ENCODE assay signal across 10 cellular contexts in the genomic region with DNA sequence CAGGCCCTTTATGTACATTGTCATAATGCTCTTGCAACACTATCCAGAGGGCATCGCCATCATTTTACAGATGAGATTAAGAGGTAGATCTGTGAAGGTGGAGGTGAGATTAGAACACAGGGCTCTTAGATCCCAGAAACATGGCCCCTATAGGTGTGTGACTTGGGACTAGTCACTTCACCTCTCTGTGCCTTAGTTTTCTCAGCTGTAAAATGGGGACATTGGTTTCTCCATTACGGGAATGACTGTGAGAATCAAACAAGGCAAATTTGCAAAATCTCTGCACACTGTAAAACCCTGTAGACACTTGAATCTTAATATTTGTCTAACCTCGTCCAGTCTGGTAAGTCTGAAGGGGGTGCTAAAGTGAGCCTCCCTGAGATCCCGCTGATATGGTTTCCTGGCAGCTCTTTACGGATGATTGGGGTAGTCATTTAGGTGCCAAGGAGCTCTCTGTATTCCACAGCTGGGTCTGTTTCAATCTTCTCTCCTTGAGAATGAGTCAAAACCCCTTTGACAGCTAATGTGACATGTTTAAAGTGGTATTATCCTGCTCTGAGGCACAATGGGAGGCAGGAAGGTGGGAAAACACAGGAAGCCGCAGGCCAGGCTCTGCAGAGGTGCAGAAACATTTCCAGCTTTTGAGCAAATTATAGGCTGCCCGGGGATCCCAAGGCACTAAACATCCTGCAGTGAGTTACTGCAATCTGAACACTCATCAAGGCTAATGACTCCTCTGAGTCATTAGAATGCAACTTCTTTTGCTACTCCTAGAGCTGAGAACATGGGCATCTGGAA.
DNase-seq lines count a peak whose midpoint lies in the region; ATAC-seq and TF ChIP-seq lines count a peak whose summit lies in the region.
"Had no signal": no experiment of that assay in that cellular context is flagged by ENCODE, and none has a peak within 500 bp of the region (broad histone marks: within the 10 kb centered on the region; RNA-seq: fewer than 3 reads in every experiment).

No MANE protein-coding gene starts in this region.

- peak overlapping the region; percentile 60 for H3K18ac ChIP-seq in trophoblast cell (ENCODE audit: low read length)

- peaks cover 20% of the 10 kb centered on the region; the same call in 1 of the 2 replicates for H3K9me3 ChIP-seq in Panc1 (ENCODE audit: control insufficient read depth, insufficient read depth, low read depth, low read length)
- no peaks in the 10 kb centered on the region for H3K9me3 ChIP-seq in fibroblast of lung (ENCODE audit: control insufficient read depth, insufficient read depth, low read depth, low read length)
- peaks cover 2% of the 10 kb centered on the region for H3K9me3 ChIP-seq in trophoblast cell (ENCODE audit: insufficient read depth, low read depth, low read length)

- H3K14ac ChIP-seq in trophoblast cell (ENCODE audit: low read length): peak overlapping the region; percentile 35

- peaks cover 68% of the 10 kb centered on the region for H3K4me1 ChIP-seq in Panc1 (ENCODE audit: control insufficient read depth, insufficient read depth, low read length)
- peaks cover 14% of the 10 kb centered on the region for H3K4me1 ChIP-seq in fibroblast of lung (ENCODE audit: control insufficient read depth, extremely low read depth, insufficient read depth, low read length)
- H3K4me1 ChIP-seq in trophoblast cell (ENCODE audit: control insufficient read depth in 1 of 2, insufficient read depth in 2 of 2, low read length in 2 of 2): peaks cover 17 to 28% of the 10 kb centered on the region in 2 experiments

- in situ Hi-C loops in Panc1 (cut with HindIII; ENCODE audit: low pct_unique_long_range_greater_than_20kb, low sequenced_read_pairs): no loop called here

- H2AK5ac ChIP-seq in trophoblast cell (ENCODE audit: low read length): no peak overlapping the region

- H2BK120ac ChIP-seq in trophoblast cell (ENCODE audit: insufficient read depth, low read length, poor library complexity): peak overlapping the region; percentile 88

- H3K9ac ChIP-seq in fibroblast of lung (ENCODE audit: insufficient read depth, low read length) (no peak overlapping the region), trophoblast cell (ENCODE audit: low read length) (no peak overlapping the region)

- intact Hi-C loops in Panc1 (cut with micrococcal nuclease; ENCODE audit: unreplicated experiment): loop anchor here (5.0 kb wide), 1 partner anchor 53 kb away; no protein-coding TSS in a partner anchor

- CTCF ChIA-PET in Panc1 (lab: Charles Lee): no interaction called here

- no peak overlapping the region for H3K27ac Mint-ChIP-seq in mesothelial cell of epicardium
- H3K27ac Mint-ChIP-seq: activated CD4-positive, alpha-beta T cell treated with anti-CD3 and anti-CD28 coated beads, Interleukin-2, amount 10 ng/mL, durations not matched to agents 7 days and 5 days had no signal

- BruUV-seq in Panc1 (replicated peaks; lab: Mats Ljungman, UMichigan): no TSS peak

- peak overlapping the region; percentile 75 for H4K91ac ChIP-seq in trophoblast cell (ENCODE audit: low read depth, low read length)

- H3K36me3 Mint-ChIP-seq in mesothelial cell of epicardium: no peaks in the 10 kb centered on the region

- no peaks in the 10 kb centered on the region for H4K20me1 ChIP-seq in fibroblast of lung (ENCODE audit: control insufficient read depth, extremely low read depth, insufficient read depth, low read length)

- H3K4me3 ChIP-seq in Panc1 (ENCODE audit: low read depth in 2 of 2, low read length in 2 of 2) (no peak overlapping the region), fibroblast of lung (replicated peaks in 1 of 4; ENCODE audit: control extremely low read depth in 1 of 4, insufficient read depth in 1 of 4, low read depth in 3 of 4, low read length in 4 of 4) (no peak overlapping the region), trophoblast cell (ENCODE audit: low read depth, low read length) (no peak overlapping the region)

- H4K8ac ChIP-seq in trophoblast cell (ENCODE audit: low read depth, low read length): peak overlapping the region; percentile 6

- peak overlapping the region; percentile 81 for H2BK5ac ChIP-seq in trophoblast cell (ENCODE audit: low read depth, low read length, poor library complexity)

- H3K36me3 ChIP-seq in Panc1 (ENCODE audit: control insufficient read depth, insufficient read depth, low read length): no peaks in the 10 kb centered on the region
- no peaks in the 10 kb centered on the region for H3K36me3 ChIP-seq in fibroblast of lung (ENCODE audit: control insufficient read depth, insufficient read depth, low read length)
- H3K36me3 ChIP-seq in trophoblast cell (ENCODE audit: control insufficient read depth in 1 of 2, insufficient read depth in 2 of 2, low read length in 2 of 2): no peaks in the 10 kb centered on the region

- no CpG with 5 or more reads among the region's 7 CpGs for WGBS in trophoblast cell (ENCODE audit: extremely low coverage, insufficient coverage, insufficient read length)

- DNase-seq in EH (ENCODE audit: low read depth) (peak; percentile 94), Panc1 (ENCODE audit: low read depth, low spot score) (peak; percentile 75), fibroblast of lung (ENCODE audit: low read depth in 2 of 2) (peak; percentile 74 to 93), trophoblast cell (peak; percentile 69 to 72), ecto neural progenitor cell (ENCODE audit: low spot score) (no peak), mesothelial cell of epicardium (ENCODE audit: low spot score in 2 of 2, unreplicated experiment in 2 of 2) (no peak), NCI-H774 (lab: John Stamatoyannopoulos, UW) (no peak)
- DNase-seq: activated CD4-positive, alpha-beta T cell treated with anti-CD3 and anti-CD28 coated beads, Interleukin-2, amount 10 ng/mL, durations not matched to agents 7 days and 5 days; left ventricle myocardium superior had no signal

- H4K12ac ChIP-seq in trophoblast cell (ENCODE audit: low read depth, low read length): no peak overlapping the region

- H3K4me3 Mint-ChIP-seq in mesothelial cell of epicardium: no peak overlapping the region
- H3K4me3 Mint-ChIP-seq: activated CD4-positive, alpha-beta T cell treated with anti-CD3 and anti-CD28 coated beads, Interleukin-2, amount 10 ng/mL, durations not matched to agents 7 days and 5 days had no signal

- H3K4me2 ChIP-seq in fibroblast of lung (ENCODE audit: extremely low read depth, insufficient read depth, low read length): no peak overlapping the region
- H3K4me2 ChIP-seq in trophoblast cell (ENCODE audit: low read length): no peak overlapping the region

- H3K23ac ChIP-seq in trophoblast cell (ENCODE audit: low read length): no peak overlapping the region

- no peaks in the 10 kb centered on the region for H3K9me3 Mint-ChIP-seq in mesothelial cell of epicardium
- H3K9me3 Mint-ChIP-seq: activated CD4-positive, alpha-beta T cell treated with anti-CD3 and anti-CD28 coated beads, Interleukin-2, amount 10 ng/mL, durations not matched to agents 7 days and 5 days had no signal

- peaks cover 40% of the 10 kb centered on the region for H3K4me1 Mint-ChIP-seq in mesothelial cell of epicardium
- H3K4me1 Mint-ChIP-seq: activated CD4-positive, alpha-beta T cell treated with anti-CD3 and anti-CD28 coated beads, Interleukin-2, amount 10 ng/mL, durations not matched to agents 7 days and 5 days had no signal

- H2AFZ ChIP-seq in fibroblast of lung (ENCODE audit: low read length): no peak overlapping the region
- H2AFZ ChIP-seq in trophoblast cell (ENCODE audit: insufficient read depth, low read length, poor library complexity): no peak overlapping the region

- peaks cover 35% of the 10 kb centered on the region for H3K79me1 ChIP-seq in trophoblast cell (ENCODE audit: low read length)

- H3K27ac ChIP-seq in Panc1 (ENCODE audit: low read length): peak overlapping the region; percentile 72
- H3K27ac ChIP-seq in fibroblast of lung (ENCODE audit: insufficient read depth, low read length): no peak overlapping the region
- H3K27ac ChIP-seq in trophoblast cell (ENCODE audit: low read depth, low read length): peak overlapping the region; percentile 89

- H3K4ac ChIP-seq in trophoblast cell (ENCODE audit: low read depth, low read length): no peak overlapping the region

- no peak for TF ChIP-seq CTCF in Panc1 (IDR thresholded peaks at IDR 0.05)
- no peak for TF ChIP-seq CTCF in fibroblast of lung (conservative IDR thresholded peaks at IDR 0.05 in 1 of 2, IDR thresholded peaks at IDR 0.05 in 1 of 2; ENCODE audit: low read depth in 1 of 2, low read length in 2 of 2)
- TF ChIP-seq CTCF in mesothelial cell of epicardium (IDR thresholded peaks at IDR 0.05; ENCODE audit: unreplicated experiment): no peak

- H2BK12ac ChIP-seq in trophoblast cell (ENCODE audit: low read length): peak overlapping the region; percentile 73

- ATAC-seq in Panc1 (peak; percentile 92), HG02623 (IDR thresholded peaks at IDR 0.05; ENCODE audit: unreplicated experiment) (no peak)
- ATAC-seq: left ventricle myocardium superior had no signal

- no peaks in the 10 kb centered on the region for H3K27me3 Mint-ChIP-seq in mesothelial cell of epicardium (ENCODE audit: low read depth)
- H3K27me3 Mint-ChIP-seq: activated CD4-positive, alpha-beta T cell treated with anti-CD3 and anti-CD28 coated beads, Interleukin-2, amount 10 ng/mL, durations not matched to agents 7 days and 5 days had no signal

- POLR2A ChIA-PET in Panc1 (lab: Charles Lee): no interaction called here

- H3K27me3 ChIP-seq in Panc1 (ENCODE audit: control insufficient read depth, insufficient read depth, low read length): no peaks in the 10 kb centered on the region
- no peaks in the 10 kb centered on the region for H3K27me3 ChIP-seq in fibroblast of lung (ENCODE audit: control insufficient read depth, insufficient read depth, low read length)
- no peaks in the 10 kb centered on the region for H3K27me3 ChIP-seq in trophoblast cell (ENCODE audit: insufficient read depth, low read length)

- H3K79me2 ChIP-seq in fibroblast of lung (ENCODE audit: control insufficient read depth, insufficient read depth, low read length) (no peaks in the 10 kb centered on the region), trophoblast cell (ENCODE audit: control insufficient read depth, insufficient read depth, low read length, poor library complexity) (no peaks in the 10 kb centered on the region)

Comparison
In these comparisons a context has a peak if more than half of its experiments do, and no peak if none do; other contexts are left out.
1. DNase-seq: peak in EH (single experiment), Panc1 (single experiment), fibroblast of lung (2 of 2) and trophoblast cell (2 of 2); none in ecto neural progenitor cell (single experiment), mesothelial cell of epicardium (0 of 2) and NCI-H774 (single experiment).